ENCODE assay signal across 10 cellular contexts in genomic region chr1:203557390-203557789, GRCh38.
DNase-seq lines count a peak whose midpoint lies in the region; ATAC-seq, FAIRE-seq and TF ChIP-seq lines count a peak whose summit lies in the region.
"Had no signal": no experiment of that assay in that cellular context is flagged by ENCODE, and none has a peak within 500 bp of the region (broad histone marks: within the 10 kb centered on the region; RNA-seq: fewer than 3 reads in every experiment).

No MANE protein-coding gene starts in this region.

- H4K20me1 ChIP-seq in GM23248 (ENCODE audit: insufficient read depth) (no peaks in the 10 kb centered on the region), OCI-LY7 (ENCODE audit: insufficient read depth, low read length) (no peaks in the 10 kb centered on the region)

- CTCF ChIA-PET in OCI-LY7 (lab: Charles Lee; ENCODE audit: unreplicated experiment), result no interaction called here

- WGBS in GM23248 (ENCODE audit: low coverage in 1 of 2, low lambda C conversion rate in 2 of 2, missing lambda C conversion rate in 2 of 2), 2 experiments, result 0 to 2% methylated on average over 7 of the region's 7 CpGs

- peak overlapping the region; percentile 76 for H3K4me2 ChIP-seq in GM23248 (ENCODE audit: unreplicated experiment)
- no peak overlapping the region for H3K4me2 ChIP-seq in OCI-LY7 (ENCODE audit: low read length)

- no peak overlapping the region for H3K4me3 Mint-ChIP-seq in activated naive CD8-positive, alpha-beta T cell treated with anti-CD3 and anti-CD28 coated beads for 36 hours
- no peak overlapping the region for H3K4me3 Mint-ChIP-seq in natural killer cell
- H3K4me3 Mint-ChIP-seq: naive thymus-derived CD4-positive, alpha-beta T cell had no signal

- peaks cover 60% of the 10 kb centered on the region for H3F3A ChIP-seq in GM23248 (ENCODE audit: insufficient read depth)

- no peak for TF ChIP-seq CTCF in bronchial epithelial cell (IDR thresholded peaks at IDR 0.05; ENCODE audit: insufficient read depth, low read length, severe bottlenecking)
- TF ChIP-seq CTCF in OCI-LY7 (conservative IDR thresholded peaks at IDR 0.05; ENCODE audit: low read length), result no peak
- no peak for TF ChIP-seq CTCF in natural killer cell (IDR thresholded peaks at IDR 0.05)

- FAIRE-seq in bronchial epithelial cell (lab: Jason Lieb, UNC), result no peak

- peak overlapping the region; percentile 84 for H3K9ac ChIP-seq in GM23248

- BruUV-seq in OCI-LY7 (replicated peaks; lab: Mats Ljungman, UMichigan), result no TSS peak

- H3K9me2 ChIP-seq in GM23248 (ENCODE audit: insufficient read depth) (no peaks in the 10 kb centered on the region), OCI-LY7 (ENCODE audit: insufficient read depth, low read length) (no peaks in the 10 kb centered on the region)

- DNase-seq in GM23248 (peak; percentile 94), bronchial epithelial cell (ENCODE audit: low read depth) (peak; percentile 35), iris pigment epithelial cell (ENCODE audit: low read depth) (peak; percentile 26), OCI-LY7 (ENCODE audit: low spot score) (no peak), NCI-H1694 (lab: John Stamatoyannopoulos, UW) (no peak), natural killer cell (no peak)
- DNase-seq in activated naive CD8-positive, alpha-beta T cell treated with anti-CD3 and anti-CD28 coated beads for 36 hours, result no peak
- DNase-seq: naive thymus-derived CD4-positive, alpha-beta T cell; SIG-M5 had no signal

- in situ Hi-C loops in GM23248 (cut with MboI), result no loop called here

- H3K27me3 ChIP-seq in GM23248 (replicated peaks; ENCODE audit: insufficient read depth) (no peaks in the 10 kb centered on the region), bronchial epithelial cell (ENCODE audit: control insufficient read depth, insufficient read depth, low read length) (peaks cover 3% of the 10 kb centered on the region)

- no peak for ATAC-seq in natural killer cell
- ATAC-seq: naive thymus-derived CD4-positive, alpha-beta T cell had no signal

- H3K4me3 ChIP-seq in GM23248 (peak overlapping the region; percentile 45), bronchial epithelial cell (ENCODE audit: low read depth, low read length) (no peak overlapping the region), skin epidermis (no peak overlapping the region), OCI-LY7 (ENCODE audit: low read depth, low read length, poor library complexity, severe bottlenecking) (no peak overlapping the region)

- no peaks in the 10 kb centered on the region for H3K9me3 ChIP-seq in GM23248 (ENCODE audit: low read depth)
- no peaks in the 10 kb centered on the region for H3K9me3 ChIP-seq in OCI-LY7 (ENCODE audit: low read length)

- intact Hi-C loops in OCI-LY7 (cut with micrococcal nuclease; ENCODE audit: unreplicated experiment), result no loop called here
- intact Hi-C loops in natural killer cell (cut with micrococcal nuclease), result no loop called here

- H3K27ac ChIP-seq in GM23248 (peak overlapping the region; percentile 98), skin epidermis (peak overlapping the region in 13 of 21 experiments; percentile 2 to 83 (median 53)), OCI-LY7 (ENCODE audit: low read depth, low read length, poor library complexity, severe bottlenecking) (no peak overlapping the region)

- H3K27me3 Mint-ChIP-seq in activated naive CD8-positive, alpha-beta T cell treated with anti-CD3 and anti-CD28 coated beads for 36 hours, result peaks cover 3% of the 10 kb centered on the region
- H3K27me3 Mint-ChIP-seq in natural killer cell (ENCODE audit: low read depth in 2 of 2), result peaks cover 0 to 14% of the 10 kb centered on the region in 2 donors

- H3K9me3 Mint-ChIP-seq in activated naive CD8-positive, alpha-beta T cell treated with anti-CD3 and anti-CD28 coated beads for 36 hours, result no peaks in the 10 kb centered on the region
- no peaks in the 10 kb centered on the region for H3K9me3 Mint-ChIP-seq in natural killer cell

- no peak overlapping the region for H3K27ac Mint-ChIP-seq in activated naive CD8-positive, alpha-beta T cell treated with anti-CD3 and anti-CD28 coated beads for 36 hours
- H3K27ac Mint-ChIP-seq in natural killer cell, result no peak overlapping the region

- H3K4me1 ChIP-seq in GM23248 (ENCODE audit: insufficient read depth), result peaks cover 57% of the 10 kb centered on the region
- H3K4me1 ChIP-seq in OCI-LY7 (ENCODE audit: insufficient read depth, low read length, poor library complexity, severe bottlenecking), result no peaks in the 10 kb centered on the region

- no peak overlapping the region for H2AFZ ChIP-seq in GM23248
- no peak overlapping the region for H2AFZ ChIP-seq in OCI-LY7 (ENCODE audit: low read length)

- H3K4me1 Mint-ChIP-seq in activated naive CD8-positive, alpha-beta T cell treated with anti-CD3 and anti-CD28 coated beads for 36 hours, result no peaks in the 10 kb centered on the region
- H3K4me1 Mint-ChIP-seq in natural killer cell, result no peaks in the 10 kb centered on the region

- H3K36me3 Mint-ChIP-seq in activated naive CD8-positive, alpha-beta T cell treated with anti-CD3 and anti-CD28 coated beads for 36 hours, result no peaks in the 10 kb centered on the region
- no peaks in the 10 kb centered on the region for H3K36me3 Mint-ChIP-seq in natural killer cell
- H3K36me3 Mint-ChIP-seq: naive thymus-derived CD4-positive, alpha-beta T cell had no signal

- H3K79me2 ChIP-seq in GM23248 (ENCODE audit: insufficient read depth), result no peaks in the 10 kb centered on the region
- H3K79me2 ChIP-seq in OCI-LY7 (ENCODE audit: insufficient read depth, low read depth, low read length), result no peaks in the 10 kb centered on the region

- no peaks in the 10 kb centered on the region for H3K36me3 ChIP-seq in GM23248 (ENCODE audit: low read depth)
- no peaks in the 10 kb centered on the region for H3K36me3 ChIP-seq in bronchial epithelial cell (ENCODE audit: control insufficient read depth, insufficient read depth, low read length)
- H3K36me3 ChIP-seq in OCI-LY7 (ENCODE audit: insufficient read depth, low read length), result no peaks in the 10 kb centered on the region

- POLR2A ChIA-PET in OCI-LY7 (lab: Charles Lee), result no interaction called here

Comparison
In these comparisons a context has a peak if more than half of its experiments do, and no peak if none do; other contexts are left out.
1. DNase-seq: peak in GM23248 (single experiment), bronchial epithelial cell (single experiment) and iris pigment epithelial cell (single experiment); none in OCI-LY7 (single experiment), activated naive CD8-positive, alpha-beta T cell treated with anti-CD3 and anti-CD28 coated beads for 36 hours (single experiment), NCI-H1694 (single experiment) and natural killer cell (single experiment).